In the genomic region with DNA sequence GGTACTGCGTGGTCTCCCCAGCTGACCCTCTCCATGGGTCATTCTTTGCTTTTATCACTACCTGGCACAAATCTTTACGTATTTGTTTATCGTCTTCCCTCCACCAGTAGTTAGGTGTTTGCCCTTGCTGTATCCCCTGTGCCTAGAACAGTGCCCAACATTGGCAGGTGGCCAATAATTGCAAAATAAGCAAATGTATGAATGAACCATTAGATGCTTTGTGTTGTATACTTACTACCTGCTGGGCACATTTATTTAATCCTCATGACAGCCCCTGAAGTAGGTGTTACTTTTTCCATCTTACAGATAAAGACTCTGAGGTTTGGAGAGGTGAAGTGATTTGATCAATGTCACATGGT, we compare ENCODE assay signal across 8 cellular contexts. TPM values are rescaled to one million over a fixed set of nuclear protein-coding genes. Genes with fewer than 3 reads are reported as not detected.
DNase-seq lines count a peak whose midpoint lies in the region; ATAC-seq and TF ChIP-seq lines count a peak whose summit lies in the region.

No MANE protein-coding gene starts in this region.

- intact Hi-C loops in esophagus muscularis mucosa (cut with DNase I), result no loop called here

- 93% methylated on average over 3 of the region's 3 CpGs for WGBS in esophagus muscularis mucosa

- peak overlapping the region in 3 of 4 donors; percentile 89 to 93 (median 89) for H3K27ac ChIP-seq in esophagus muscularis mucosa (replicated peaks in 1 of 4)

- H3K4me3 ChIP-seq in esophagus muscularis mucosa, result no peak overlapping the region

- ATAC-seq in activated CD4-positive, CD25-positive, alpha-beta regulatory T cell treated with anti-CD3 and anti-CD28 coated beads, Interleukin-2, amount 50 U/mL, for 24 hours, result peak; percentile 8 to 11
- ATAC-seq in T-cell (replicated peaks in 1 of 4), result no peak
- ATAC-seq in stimulated activated naive CD8-positive, alpha-beta T cell treated with anti-CD3 and anti-CD28 coated beads, Interleukin-15, amount 100 ng/mL, for 72 hours, result peak; percentile 4
- no peak for ATAC-seq in HG02642 (IDR thresholded peaks at IDR 0.05; ENCODE audit: poor library complexity, unreplicated experiment)

- no peaks in the 10 kb centered on the region for H3K27me3 Mint-ChIP-seq in T-cell
- H3K27me3 Mint-ChIP-seq in stimulated activated naive CD8-positive, alpha-beta T cell treated with anti-CD3 and anti-CD28 coated beads, Interleukin-15, amount 100 ng/mL, for 72 hours, result no peaks in the 10 kb centered on the region

- peak overlapping the region; percentile 89 to 91 for H3K27ac Mint-ChIP-seq in T-cell
- H3K27ac Mint-ChIP-seq in stimulated activated naive CD8-positive, alpha-beta T cell treated with anti-CD3 and anti-CD28 coated beads, Interleukin-15, amount 100 ng/mL, for 72 hours, result peak overlapping the region; percentile 100

- TF ChIP-seq EP300 in esophagus muscularis mucosa (IDR thresholded peaks at IDR 0.05), result no peak

- H3K4me1 Mint-ChIP-seq in T-cell, result peaks cover 76 to 82% (median 79%) of the 10 kb centered on the region in 3 donors
- H3K4me1 Mint-ChIP-seq in stimulated activated naive CD8-positive, alpha-beta T cell treated with anti-CD3 and anti-CD28 coated beads, Interleukin-15, amount 100 ng/mL, for 72 hours, result peaks cover 83% of the 10 kb centered on the region

- no peaks in the 10 kb centered on the region for H3K36me3 Mint-ChIP-seq in T-cell

- TF ChIP-seq POLR2A in esophagus muscularis mucosa (IDR thresholded peaks at IDR 0.05; ENCODE audit: low read depth), result no peak

- POLR2A ChIA-PET in T-cell (lab: Charles Lee), result interaction anchor here in 1 of 2 donors (0.5 to 1.6 kb wide), 2 partner anchors 12 to 37 kb away, joined by 3 to 4 read pairs; no protein-coding TSS in a partner anchor

- TF ChIP-seq CTCF in esophagus muscularis mucosa (IDR thresholded peaks at IDR 0.05), result no peak

- no peaks in the 10 kb centered on the region for H3K36me3 ChIP-seq in esophagus muscularis mucosa

- no peaks in the 10 kb centered on the region for H3K9me3 Mint-ChIP-seq in T-cell
- H3K9me3 Mint-ChIP-seq in stimulated activated naive CD8-positive, alpha-beta T cell treated with anti-CD3 and anti-CD28 coated beads, Interleukin-15, amount 100 ng/mL, for 72 hours, result peaks cover 0 to 6% of the 10 kb centered on the region in 2 donors

- CTCF ChIA-PET in T-cell (lab: Charles Lee), result interaction anchor here in 1 of 2 donors (0.7 to 1.8 kb wide), 10 partner anchors 10 to 71 kb away, joined by 3 to 15 read pairs (median 4); a partner anchor contains a TSS

- peak overlapping the region; percentile 91 to 98 (median 97) for H3K4me3 Mint-ChIP-seq in T-cell
- H3K4me3 Mint-ChIP-seq in stimulated activated naive CD8-positive, alpha-beta T cell treated with anti-CD3 and anti-CD28 coated beads, Interleukin-15, amount 100 ng/mL, for 72 hours, result peak overlapping the region; percentile 96 to 98

- no peak for DNase-seq in activated CD4-positive, CD25-positive, alpha-beta regulatory T cell treated with anti-CD3 and anti-CD28 coated beads, Interleukin-2, amount 50 U/mL, for 72 hours
- DNase-seq in T-cell (no peak), esophagus muscularis mucosa (ENCODE audit: extremely low spot score) (no peak), mesenteric fat pad (ENCODE audit: low spot score) (no peak), NCI-H774 (lab: John Stamatoyannopoulos, UW) (no peak)
- no peak for DNase-seq in stimulated activated naive CD8-positive, alpha-beta T cell treated with anti-CD3 and anti-CD28 coated beads, Interleukin-15, amount 100 ng/mL, for 72 hours

- no peaks in the 10 kb centered on the region for H3K9me3 ChIP-seq in esophagus muscularis mucosa

- H3K27me3 ChIP-seq in esophagus muscularis mucosa, result no peaks in the 10 kb centered on the region

- H3K4me1 ChIP-seq in esophagus muscularis mucosa, result peaks cover 44 to 63% (median 59%) of the 10 kb centered on the region in 4 donors

RNA-seq across cellular contexts. Expression of a gene that starts 1.9 kb away (rescaled TPM):
- total RNA-seq in T-cell (10 to 100 TPM; 49.8 to 99.9 (median 88.3) TPM), esophagus muscularis mucosa (10 to 100 TPM; 66.4 to 89.5 (median 79.9) TPM), mesenteric fat pad (52.4 TPM)

RNA-seq across cellular contexts. Expression of a gene that starts 4.7 kb away (rescaled TPM):
- 10 to 100 TPM; 63.4 to 78.1 (median 73.4) TPM for total RNA-seq in T-cell
- total RNA-seq in esophagus muscularis mucosa, result 10 to 100 TPM; 24.1 to 35.7 (median 32.4) TPM
- 26.8 TPM for total RNA-seq in mesenteric fat pad

RNA-seq across cellular contexts. Expression of a gene that starts 15.4 kb away (rescaled TPM):
- total RNA-seq in T-cell, result 1 to 10 TPM in 3 of 5 donors, under 1 TPM in 1, not detected in 1; 0.54 to 2.9 (median 2.1) TPM
- under 1 TPM in 3 of 4 donors, not detected in 1; 0.13 to 0.69 (median 0.17) TPM for total RNA-seq in esophagus muscularis mucosa
- 0.19 TPM for total RNA-seq in mesenteric fat pad

RNA-seq across cellular contexts. Expression of a gene that starts 37.6 kb away (rescaled TPM):
- total RNA-seq in T-cell (100 to 1,000 TPM; 119 to 159 (median 154) TPM), esophagus muscularis mucosa (100 to 1,000 TPM in 1 of 4 donors, 10 to 100 TPM in 3; 62.6 to 101 (median 80.9) TPM), mesenteric fat pad (52.7 TPM)

RNA-seq across cellular contexts. Expression of a gene that starts 42.9 kb away (rescaled TPM):
- total RNA-seq in T-cell (10 to 100 TPM; 12.2 to 32.7 (median 27.1) TPM), esophagus muscularis mucosa (10 to 100 TPM; 31.1 to 50.5 (median 38.9) TPM), mesenteric fat pad (134 TPM)

Comparison
In these comparisons a context has a peak if more than half of its experiments do, and no peak if none do; other contexts are left out.
1. ATAC-seq: peak in activated CD4-positive, CD25-positive, alpha-beta regulatory T cell treated with anti-CD3 and anti-CD28 coated beads, Interleukin-2, amount 50 U/mL, for 24 hours (2 of 2) and stimulated activated naive CD8-positive, alpha-beta T cell treated with anti-CD3 and anti-CD28 coated beads, Interleukin-15, amount 100 ng/mL, for 72 hours (single experiment); none in T-cell (0 of 4) and HG02642 (single experiment).